27 cellular contexts compared by ENCODE assay signal in the genomic region with DNA sequence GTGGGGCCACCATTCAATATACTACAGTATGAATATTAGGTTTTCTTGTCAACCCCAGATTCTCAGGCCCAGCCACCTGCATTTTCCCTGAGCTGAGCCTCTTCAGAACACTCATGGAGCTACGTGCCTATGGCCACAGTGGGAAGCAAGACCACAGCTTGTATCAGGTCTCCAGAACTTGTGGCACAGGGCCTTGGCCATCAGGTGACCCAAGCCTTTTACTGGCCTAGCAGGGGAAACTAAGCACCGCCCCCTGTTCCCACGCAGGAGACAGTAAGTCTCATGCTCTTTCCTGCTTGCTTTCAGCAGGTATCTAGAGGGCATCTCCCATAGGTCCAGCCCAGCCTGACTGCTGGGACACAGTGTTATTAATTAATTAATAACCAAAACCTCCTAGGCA.
"Had no signal": no experiment of that assay in that cellular context is flagged by ENCODE, and none has a peak within 500 bp of the region (broad histone marks: within the 10 kb centered on the region; RNA-seq: fewer than 3 reads in every experiment).

No MANE protein-coding gene starts in this region.

- H3K9me3 ChIP-seq: adrenal gland, body of pancreas had no signal

- FAIRE-seq: colon, frontal cortex had no signal

- H3K27me3 ChIP-seq: adrenal gland, body of pancreas had no signal

- H3K27ac ChIP-seq: adrenal gland, body of pancreas, VCaP had no signal

- DNase-seq: activated CD4-positive, alpha-beta T cell treated with anti-CD3 and anti-CD28 coated beads for 48 hours; activated CD4-positive, alpha-beta T cell treated with anti-CD3 and anti-CD28 coated beads, Interleukin-2, amount 50 U/mL, for 1 hour; activated CD4-positive, alpha-beta T cell treated with anti-CD3 and anti-CD28 coated beads, Interleukin-2, amount 50 U/mL, for 48 hours; activated CD8-positive, alpha-beta T cell treated with anti-CD3 and anti-CD28 coated beads for 36 hours; activated effector memory CD4-positive, alpha-beta T cell treated with Interleukin-2 at 50 U/mL for 16 hours; activated gamma-delta T cell treated with Interleukin-2 at 50 U/mL for 16 hours; activated naive CD4-positive, alpha-beta T cell treated with anti-CD3 and anti-CD28 coated beads, Interleukin-2, amount 50 U/mL, for 16 hours; activated naive CD4-positive, alpha-beta T cell treated with Interleukin-2 at 50 U/mL for 16 hours; activated naive CD8-positive, alpha-beta T cell treated with anti-CD3 and anti-CD28 coated beads, Interleukin-2, amount 50 U/mL, for 24 hours; activated T-cell treated with anti-CD3 and anti-CD28 coated beads, Interleukin-2, amount 50 U/mL, for 4 hours; adrenal gland; amygdala; aorta; body of pancreas; caudate nucleus; effector memory CD4-positive, alpha-beta T cell; endodermal cell; foreskin fibroblast; T-helper 1 cell; T-helper 17 cell; T1000 had no signal

- H3K4me1 ChIP-seq: adrenal gland, body of pancreas had no signal

- H3K4me3 ChIP-seq: adrenal gland, body of pancreas had no signal

- ATAC-seq: activated CD4-positive, CD25-positive, alpha-beta regulatory T cell treated with anti-CD3 and anti-CD28 coated beads, Interleukin-2, amount 50 U/mL, for 24 hours; activated CD8-positive, alpha-beta T cell treated with anti-CD3 and anti-CD28 coated beads for 36 hours; activated naive CD8-positive, alpha-beta T cell treated with anti-CD3 and anti-CD28 coated beads, Interleukin-2, amount 50 U/mL, for 24 hours; activated T-cell treated with anti-CD3 and anti-CD28 coated beads, Interleukin-2, amount 50 U/mL, for 4 hours; activated T-helper 17 cell treated with anti-CD3 and anti-CD28 coated beads, Interleukin-2, amount 50 U/mL, for 72 hours; body of pancreas; esophagus mucosa; T-helper 17 cell had no signal

- H3K36me3 ChIP-seq: adrenal gland had no signal
